Comparison of ENCODE assay signal across 1 cellular context in genomic region chrX:13761606-13762005, GRCh38.
TF ChIP-seq lines count a peak whose summit lies in the region.

No MANE protein-coding gene starts in this region.

TF ChIP-seq in H1, 55 proteins besides CTCF, POLR2A, EP300 and RAD21 (continued from another document):
- no peak for TF ChIP-seq CHD7 (IDR thresholded peaks at IDR 0.05; ENCODE audit: insufficient replicate concordance, low read length)
- TF ChIP-seq SRF (IDR thresholded peaks at IDR 0.05; ENCODE audit: low read depth, low read length) = no peak
- no peak for TF ChIP-seq ATF2 (IDR thresholded peaks at IDR 0.05; ENCODE audit: low read length)
- no peak for TF ChIP-seq POLR2AphosphoS5 (IDR thresholded peaks at IDR 0.05; ENCODE audit: low read depth, low read length)
- no peak for TF ChIP-seq KDM1A (IDR thresholded peaks at IDR 0.05; ENCODE audit: borderline replicate concordance, low read length)
- no peak for TF ChIP-seq NRF1 (IDR thresholded peaks at IDR 0.05; ENCODE audit: low read depth, low read length)
- TF ChIP-seq ASH2L (IDR thresholded peaks at IDR 0.05; ENCODE audit: low read length) = no peak
- no peak for TF ChIP-seq SIN3A (conservative IDR thresholded peaks at IDR 0.05 in 1 of 2, IDR thresholded peaks at IDR 0.05 in 1 of 2; ENCODE audit: low read depth in 1 of 2, low read length in 2 of 2)
- no peak for TF ChIP-seq CHD1 (IDR thresholded peaks at IDR 0.05; ENCODE audit: low read depth, low read length)
- no peak for TF ChIP-seq PHF8 (conservative IDR thresholded peaks at IDR 0.05; ENCODE audit: low read depth, low read length)
- no peak for TF ChIP-seq MAFK (IDR thresholded peaks at IDR 0.05; ENCODE audit: low read depth, low read length)
- TF ChIP-seq BACH1 (IDR thresholded peaks at IDR 0.05; ENCODE audit: low read length) = no peak
